In genomic region chr5:150846651-150847333, GRCh38 we compare ENCODE assay signal across 8 cellular contexts. TPM values are rescaled to one million over a fixed set of nuclear protein-coding genes. Genes with fewer than 3 reads are reported as not detected.
DNase-seq lines count a peak whose midpoint lies in the region; ATAC-seq and TF ChIP-seq lines count a peak whose summit lies in the region.

No MANE protein-coding gene starts in this region.

- peak overlapping the region; percentile 73 for H3K4me3 Mint-ChIP-seq in activated T-helper 2 cell treated with anti-CD3 and anti-CD28 coated beads, Interferon-gamma antibody, Interleukin-2, Interleukin-4, amounts not matched to agents 10 μg/mL and 5 μg/mL and 100 μg/mL, durations not matched to agents 14 hours and 24 hours and 36 hours (ENCODE audit: low read depth)

- peaks cover 2% of the 10 kb centered on the region for H3K27me3 Mint-ChIP-seq in activated T-helper 2 cell treated with anti-CD3 and anti-CD28 coated beads, Interferon-gamma antibody, Interleukin-2, Interleukin-4, amounts not matched to agents 10 μg/mL and 5 μg/mL and 100 μg/mL, durations not matched to agents 14 hours and 24 hours and 36 hours (ENCODE audit: low read depth)

- H3K27me3 ChIP-seq in foreskin keratinocyte (no peaks in the 10 kb centered on the region), parathyroid adenoma (ENCODE audit: control insufficient read depth, insufficient read depth, low read length) (no peaks in the 10 kb centered on the region), aorta (ENCODE audit: control insufficient read depth in 1 of 2, insufficient read depth in 2 of 2, low read length in 1 of 2) (no peaks in the 10 kb centered on the region)

- H3K27ac Mint-ChIP-seq in activated T-helper 2 cell treated with anti-CD3 and anti-CD28 coated beads, Interferon-gamma antibody, Interleukin-2, Interleukin-4, amounts not matched to agents 10 μg/mL and 5 μg/mL and 100 μg/mL, durations not matched to agents 14 hours and 24 hours and 36 hours = peak overlapping the region; percentile 67

- H3K36me3 Mint-ChIP-seq in activated T-helper 2 cell treated with anti-CD3 and anti-CD28 coated beads, Interferon-gamma antibody, Interleukin-2, Interleukin-4, amounts not matched to agents 10 μg/mL and 5 μg/mL and 100 μg/mL, durations not matched to agents 14 hours and 24 hours and 36 hours (ENCODE audit: low read depth) = no peaks in the 10 kb centered on the region

- DNase-seq in GM12865 (ENCODE audit: low read depth) (peak; percentile 87), M059J (ENCODE audit: low read depth) (peak; percentile 86), RPMI7951 (ENCODE audit: low read depth) (peak; percentile 85), foreskin keratinocyte (peak; percentile 58 to 77), aorta (peak in 1 of 2 donors; percentile 51)
- DNase-seq in activated T-helper 2 cell treated with anti-CD3 and anti-CD28 coated beads, Interferon-gamma antibody, Interleukin-2, Interleukin-4, amounts not matched to agents 10 μg/mL and 5 μg/mL and 100 μg/mL, durations not matched to agents 14 hours and 24 hours and 36 hours (ENCODE audit: low spot score) = peak; percentile 57

- ATAC-seq in foreskin keratinocyte = peak; percentile 80
- peak; percentile 88 for ATAC-seq in aorta (ENCODE audit: low FRiP score)

- H3K9me3 Mint-ChIP-seq in activated T-helper 2 cell treated with anti-CD3 and anti-CD28 coated beads, Interferon-gamma antibody, Interleukin-2, Interleukin-4, amounts not matched to agents 10 μg/mL and 5 μg/mL and 100 μg/mL, durations not matched to agents 14 hours and 24 hours and 36 hours = no peaks in the 10 kb centered on the region

- POLR2A ChIA-PET in HEK293 (lab: Yijun Ruan, JAX) = interaction anchor here (1.0 kb wide), 1 partner anchor 146 kb away, joined by 5 read pairs; the partner anchor contains the start of gene RBM22

- CTCF ChIA-PET in HEK293 (lab: Yijun Ruan, JAX) = interaction anchor here (0.6 to 3.4 kb wide), 25 partner anchors 13 to 683 kb away, joined by 3 to 31 read pairs (median 4); partner anchors contain the start of genes DCTN4 and RBM22

- no peaks in the 10 kb centered on the region for H3K36me3 ChIP-seq in HEK293 (ENCODE audit: control insufficient read depth in 2 of 2, insufficient read depth in 1 of 2, low read length in 2 of 2)
- H3K36me3 ChIP-seq in parathyroid adenoma (ENCODE audit: control insufficient read depth, insufficient read depth, low read length) = no peaks in the 10 kb centered on the region
- no peaks in the 10 kb centered on the region for H3K36me3 ChIP-seq in aorta (ENCODE audit: control insufficient read depth in 1 of 2, insufficient read depth in 2 of 2, low read length in 1 of 2)

- H3K4me1 ChIP-seq in HEK293 (ENCODE audit: control insufficient read depth, insufficient read depth, low read length) (no peaks in the 10 kb centered on the region), foreskin keratinocyte (no peaks in the 10 kb centered on the region), parathyroid adenoma (no peaks in the 10 kb centered on the region), aorta (ENCODE audit: control insufficient read depth in 1 of 2, insufficient read depth in 2 of 2, low read length in 2 of 2) (no peaks in the 10 kb centered on the region)

- peaks cover 18% of the 10 kb centered on the region for H3K4me1 Mint-ChIP-seq in activated T-helper 2 cell treated with anti-CD3 and anti-CD28 coated beads, Interferon-gamma antibody, Interleukin-2, Interleukin-4, amounts not matched to agents 10 μg/mL and 5 μg/mL and 100 μg/mL, durations not matched to agents 14 hours and 24 hours and 36 hours (ENCODE audit: low read depth)

- intact Hi-C loops in activated T-helper 2 cell treated with anti-CD3 and anti-CD28 coated beads, Interferon-gamma antibody, Interleukin-2, Interleukin-4, amounts not matched to agents 10 μg/mL and 5 μg/mL and 100 μg/mL, durations not matched to agents 14 hours and 24 hours and 36 hours (cut with micrococcal nuclease) = loop anchor here (1.0 to 2.0 kb wide), 7 partner anchors 45 to 388 kb away; partner anchors contain the start of gene RBM22
- intact Hi-C loops in aorta (cut with DNase I) = loop anchor here (2.0 to 10.0 kb wide), 3 partner anchors 44 to 392 kb away; no protein-coding TSS in a partner anchor

- H2AFZ ChIP-seq in parathyroid adenoma = no peak overlapping the region

- no peaks in the 10 kb centered on the region for H3K79me2 ChIP-seq in parathyroid adenoma

- no peaks in the 10 kb centered on the region for H3K9me3 ChIP-seq in HEK293 (ENCODE audit: control insufficient read depth, insufficient read depth, low read depth, low read length)
- H3K9me3 ChIP-seq in parathyroid adenoma (ENCODE audit: control insufficient read depth, low read length) = no peaks in the 10 kb centered on the region
- H3K9me3 ChIP-seq in aorta (ENCODE audit: control insufficient read depth, low read length) = no peaks in the 10 kb centered on the region

- no peak overlapping the region for H3K4me2 ChIP-seq in parathyroid adenoma (ENCODE audit: low read length)

- H3K27ac ChIP-seq in HEK293 (ENCODE audit: extremely low read depth, low read depth, low read length) (no peak overlapping the region), foreskin keratinocyte (no peak overlapping the region), parathyroid adenoma (no peak overlapping the region), aorta (ENCODE audit: low read depth in 1 of 2, low read length in 2 of 2) (no peak overlapping the region)

- H3K9ac ChIP-seq in parathyroid adenoma = no peak overlapping the region

- WGBS in aorta, 2 donors = 59 to 66% methylated on average over 22 of the region's 22 CpGs

- TF ChIP-seq CTCF in GM12865 (IDR thresholded peaks at IDR 0.05; ENCODE audit: insufficient read depth, low read depth, low read length, missing control alignments) (peak; percentile 62), HEK293 (tag by site-specific recombination; IDR thresholded peaks at IDR 0.05) (peak; percentile 82), foreskin keratinocyte (conservative IDR thresholded peaks at IDR 0.05) (peak; percentile 96), parathyroid adenoma (IDR thresholded peaks at IDR 0.05) (peak; percentile 71)

- peak overlapping the region; percentile 24 for H3K4me3 ChIP-seq in GM12865 (ENCODE audit: low read depth, low read length)
- no peak overlapping the region for H3K4me3 ChIP-seq in HEK293 (ENCODE audit: low read depth, low read length)
- no peak overlapping the region for H3K4me3 ChIP-seq in parathyroid adenoma (ENCODE audit: low read depth, low read length)
- H3K4me3 ChIP-seq in aorta (ENCODE audit: low read length in 2 of 2) = no peak overlapping the region

TF ChIP-seq in HEK293, 187 proteins besides CTCF, POLR2A, EP300 and RAD21 (continues in another document):
- TF ChIP-seq ZNF10 (tag by site-specific recombination; IDR thresholded peaks at IDR 0.05) = peak; percentile 99
- TF ChIP-seq ZNF701 (tag by site-specific recombination; IDR thresholded peaks at IDR 0.05) = no peak
- peak; percentile 60; the same call in 1 of the 2 replicates for TF ChIP-seq ZNF324 (tag by site-specific recombination; IDR thresholded peaks at IDR 0.05)
- TF ChIP-seq ZFP69B (tag by site-specific recombination; IDR thresholded peaks at IDR 0.05) = peak; percentile 43; the same call in 1 of the 2 replicates
- no peak for TF ChIP-seq ZNF555 (tag by site-specific recombination; conservative IDR thresholded peaks at IDR 0.05)
- peak; percentile 46; the same call in 1 of the 2 replicates for TF ChIP-seq ZBTB44 (tag by site-specific recombination; IDR thresholded peaks at IDR 0.05)
- TF ChIP-seq ZNF654 (tag by site-specific recombination; IDR thresholded peaks at IDR 0.05; ENCODE audit: low read depth) = peak; percentile 92
- TF ChIP-seq ZNF292 (tag by site-specific recombination; IDR thresholded peaks at IDR 0.05; ENCODE audit: borderline replicate concordance, low read depth) = no peak
- no peak for TF ChIP-seq ZSCAN16 (tag by site-specific recombination; IDR thresholded peaks at IDR 0.05)
- TF ChIP-seq ZNF660 (tag by site-specific recombination; IDR thresholded peaks at IDR 0.05) = peak; percentile 80
- TF ChIP-seq ZNF2 (tag by site-specific recombination; IDR thresholded peaks at IDR 0.05) = peak; percentile 59
- peak; percentile 32; the same call in 1 of the 2 replicates for TF ChIP-seq SP7 (tag by site-specific recombination; IDR thresholded peaks at IDR 0.05)
- peak; percentile 59; the same call in 1 of the 2 replicates for TF ChIP-seq ZSCAN30 (tag by site-specific recombination; IDR thresholded peaks at IDR 0.05)
- TF ChIP-seq KLF16 (tag by site-specific recombination; IDR thresholded peaks at IDR 0.05) = no peak
- TF ChIP-seq ZNF146 (tag by site-specific recombination; IDR thresholded peaks at IDR 0.05) = no peak

RNA-seq across cellular contexts. Expression of gene IRGM, which starts 0.5 kb away (rescaled TPM):
- total RNA-seq in M059J (2014; rRNA removed; shearing (Covaris generic)) = not detected in 2 replicates
- not detected in 2 replicates for total RNA-seq in RPMI7951 (2014; rRNA removed; shearing (Covaris generic))
- 1.7 and 1.8 TPM in 2 replicates for total RNA-seq in activated T-helper 2 cell treated with anti-CD3 and anti-CD28 coated beads, Interferon-gamma antibody, Interleukin-2, Interleukin-4, amounts not matched to agents 10 μg/mL and 5 μg/mL and 100 μg/mL, durations not matched to agents 14 hours and 24 hours and 36 hours
- total RNA-seq in foreskin keratinocyte = not detected in 2 replicates
- polyA plus RNA-seq in foreskin keratinocyte = not detected in 2 replicates
- total RNA-seq in aorta = under 1 TPM in 1 of 2 donors, not detected in 1; 0.30 TPM
- polyA plus RNA-seq in aorta = not detected

RNA-seq across cellular contexts. Expression of gene ZNF300, which starts 58.0 kb away (rescaled TPM):
- total RNA-seq in M059J (2014; rRNA removed; shearing (Covaris generic)) = 5.1 and 5.7 TPM in 2 replicates
- total RNA-seq in RPMI7951 (2014; rRNA removed; shearing (Covaris generic)) = 6.4 and 7.7 TPM in 2 replicates
- 0.39 and 0.52 TPM in 2 replicates for total RNA-seq in activated T-helper 2 cell treated with anti-CD3 and anti-CD28 coated beads, Interferon-gamma antibody, Interleukin-2, Interleukin-4, amounts not matched to agents 10 μg/mL and 5 μg/mL and 100 μg/mL, durations not matched to agents 14 hours and 24 hours and 36 hours
- total RNA-seq in foreskin keratinocyte = 10.8 and 11.5 TPM in 2 replicates
- polyA plus RNA-seq in foreskin keratinocyte = 4.3 and 5.1 TPM in 2 replicates
- total RNA-seq in aorta = 1 to 10 TPM; 6.0 to 6.6 TPM
- 10 to 100 TPM in 1 of 2 donors, 1 to 10 TPM in 1; 4.0 to 10.9 TPM for polyA plus RNA-seq in aorta
